15 cellular contexts compared by ENCODE assay signal in the genomic region with DNA sequence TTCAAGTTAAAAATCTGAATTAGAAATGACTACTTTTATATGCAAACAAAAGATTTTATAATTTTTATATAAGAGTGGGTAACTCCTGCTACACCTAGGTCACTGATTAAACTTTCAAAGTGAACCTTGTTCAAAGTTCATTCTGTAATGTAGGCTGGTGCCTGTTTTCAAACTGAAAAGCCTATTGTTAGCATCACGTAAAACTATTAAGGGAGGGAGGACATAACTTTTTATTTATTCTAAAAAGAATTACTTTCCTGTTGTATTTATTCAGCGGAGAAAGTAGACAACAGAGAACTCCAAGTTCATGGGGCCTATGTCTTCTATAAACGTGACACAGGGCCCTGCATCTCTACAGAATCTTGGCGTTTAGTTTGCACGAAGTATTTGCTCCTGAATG. TPM values are rescaled to one million over a fixed set of nuclear protein-coding genes. Genes with fewer than 3 reads are reported as not detected.
A peak's percentile ranks its signal among the peaks of the same experiment; 100 is the strongest.
DNase-seq lines count a peak whose midpoint lies in the region; ATAC-seq and TF ChIP-seq lines count a peak whose summit lies in the region.
"Had no signal": no experiment of that assay in that cellular context is flagged by ENCODE, and none has a peak within 500 bp of the region (broad histone marks: within the 10 kb centered on the region; RNA-seq: fewer than 3 reads in every experiment).

No MANE protein-coding gene starts in this region.

- H3K79me2 ChIP-seq in GM23248 (ENCODE audit: insufficient read depth), result no peaks in the 10 kb centered on the region

- no peak for TF ChIP-seq CTCF in colonic mucosa (IDR thresholded peaks at IDR 0.05)
- no peak for TF ChIP-seq CTCF in upper lobe of right lung (IDR thresholded peaks at IDR 0.05)

- H3K4me3 ChIP-seq in colonic mucosa (no peak overlapping the region), mucosa of rectum (ENCODE audit: low read length in 2 of 2) (peak overlapping the region in 1 of 2 donors; percentile 4), upper lobe of right lung (no peak overlapping the region), GM23248 (no peak overlapping the region)
- H3K4me3 ChIP-seq: BLaER1 treated with 17β-estradiol and CSF1 and Interleukin-3, amounts not matched to agents 10 nM and 100 nM; GM23338 had no signal

- H3K9me2 ChIP-seq in GM23248 (ENCODE audit: insufficient read depth), result no peaks in the 10 kb centered on the region

- H3K9me3 ChIP-seq in colonic mucosa (no peaks in the 10 kb centered on the region), mucosa of rectum (ENCODE audit: control insufficient read depth in 2 of 2, low read length in 2 of 2) (no peaks in the 10 kb centered on the region), upper lobe of right lung (no peaks in the 10 kb centered on the region), GM23248 (ENCODE audit: low read depth) (no peaks in the 10 kb centered on the region)
- H3K9me3 ChIP-seq: BLaER1 treated with 17β-estradiol and CSF1 and Interleukin-3, amounts not matched to agents 10 nM and 100 nM had no signal

- H3K27me3 ChIP-seq in colonic mucosa (no peaks in the 10 kb centered on the region), mucosa of rectum (ENCODE audit: control insufficient read depth in 2 of 2, insufficient read depth in 2 of 2, low read length in 2 of 2) (no peaks in the 10 kb centered on the region), upper lobe of right lung (no peaks in the 10 kb centered on the region), GM23248 (replicated peaks; ENCODE audit: insufficient read depth) (no peaks in the 10 kb centered on the region)
- H3K27me3 ChIP-seq: BLaER1 treated with 17β-estradiol and CSF1 and Interleukin-3, amounts not matched to agents 10 nM and 100 nM had no signal

- no peak overlapping the region for H3K4me2 ChIP-seq in GM23248 (ENCODE audit: unreplicated experiment)
- H3K4me2 ChIP-seq: BLaER1 treated with 17β-estradiol and CSF1 and Interleukin-3, amounts not matched to agents 10 nM and 100 nM; GM23338 had no signal

- no peak overlapping the region for H2AFZ ChIP-seq in GM23248
- H2AFZ ChIP-seq: GM23338 had no signal

- H3K9ac ChIP-seq in colonic mucosa (ENCODE audit: low read depth in 2 of 2, low read length in 2 of 2), result peak overlapping the region in 1 of 2 donors; percentile 63
- peak overlapping the region in 1 of 2 donors; percentile 12 for H3K9ac ChIP-seq in mucosa of rectum (ENCODE audit: low read depth in 1 of 2, low read length in 2 of 2)
- no peak overlapping the region for H3K9ac ChIP-seq in GM23248
- H3K9ac ChIP-seq: BLaER1 treated with 17β-estradiol and CSF1 and Interleukin-3, amounts not matched to agents 10 nM and 100 nM had no signal

- H3K27ac ChIP-seq in colonic mucosa (peak overlapping the region; percentile 88), mucosa of rectum (ENCODE audit: low read depth in 2 of 2, low read length in 2 of 2) (peak overlapping the region; percentile 81 to 89), upper lobe of right lung (no peak overlapping the region), GM23248 (no peak overlapping the region)
- H3K27ac ChIP-seq: BLaER1 treated with 17β-estradiol and CSF1 and Interleukin-3, amounts not matched to agents 10 nM and 100 nM had no signal

- no peaks in the 10 kb centered on the region for H4K20me1 ChIP-seq in GM23248 (ENCODE audit: insufficient read depth)
- H4K20me1 ChIP-seq: BLaER1 treated with 17β-estradiol and CSF1 and Interleukin-3, amounts not matched to agents 10 nM and 100 nM had no signal

- H3K36me3 ChIP-seq in colonic mucosa (no peaks in the 10 kb centered on the region), mucosa of rectum (ENCODE audit: control insufficient read depth in 2 of 2, insufficient read depth in 2 of 2, low read length in 2 of 2) (peaks cover 2 to 3% of the 10 kb centered on the region in 2 donors), upper lobe of right lung (no peaks in the 10 kb centered on the region), GM23248 (ENCODE audit: low read depth) (no peaks in the 10 kb centered on the region)

- intact Hi-C loops in colonic mucosa (cut with DNase I), result no loop called here
- intact Hi-C loops in upper lobe of right lung (cut with DNase I), result no loop called here

- no peaks in the 10 kb centered on the region for H3F3A ChIP-seq in GM23248 (ENCODE audit: insufficient read depth)

- ATAC-seq in left lobe of liver (peak; percentile 66), upper lobe of right lung (no peak)
- ATAC-seq: GM23338 had no signal

- DNase-seq in colonic mucosa (no peak), left lobe of liver (ENCODE audit: low spot score) (no peak), HK-2 (ENCODE audit: unreplicated experiment) (no peak), amniotic stem cell (lab: John Stamatoyannopoulos, UW) (no peak), upper lobe of right lung (no peak), GM23248 (no peak)
- DNase-seq: ACHN; CD4-positive, CD25-positive, alpha-beta regulatory T cell; DMS53; GF-D8; H7 had no signal

- WGBS in GM23248 (ENCODE audit: low coverage in 1 of 2, low lambda C conversion rate in 2 of 2, missing lambda C conversion rate in 2 of 2), 2 experiments, result 80 to 81% methylated on average over 5 of the region's 5 CpGs

- in situ Hi-C loops in GM23248 (cut with MboI), result loop anchor here (25.0 kb wide), 1 partner anchor 283 kb away; no protein-coding TSS in a partner anchor

- H3K4me1 ChIP-seq in colonic mucosa (no peaks in the 10 kb centered on the region), mucosa of rectum (ENCODE audit: control insufficient read depth in 2 of 2, insufficient read depth in 2 of 2, low read length in 2 of 2) (peaks cover 15 to 26% of the 10 kb centered on the region in 2 donors), upper lobe of right lung (no peaks in the 10 kb centered on the region), GM23248 (ENCODE audit: insufficient read depth) (no peaks in the 10 kb centered on the region)

RNA-seq across cellular contexts. Expression of gene FERMT1, which starts 27.4 kb away (rescaled TPM):
- total RNA-seq in colonic mucosa (10 to 100 TPM; 68.8 to 83.9 TPM), left lobe of liver (0.23 TPM), upper lobe of right lung (2.4 TPM)
- total RNA-seq in GM23248 (2014; rRNA removed; shearing (Covaris generic)), result 4.1 and 4.2 TPM in 2 replicates
- polyA plus RNA-seq in GM23248 (2016; fragmentation: Nextera tagmentation; extraction: Ambion mirVana), result 1.2 and 2.1 TPM in 2 replicates
- total RNA-seq: CD4-positive, CD25-positive, alpha-beta regulatory T cell had no signal
- polyA plus RNA-seq: CD4-positive, CD25-positive, alpha-beta regulatory T cell had no signal

RNA-seq across cellular contexts. Expression of gene LRRN4, which starts 41.5 kb away (rescaled TPM):
- total RNA-seq in colonic mucosa, result not detected
- total RNA-seq in left lobe of liver, result 0.40 TPM
- total RNA-seq in upper lobe of right lung, result 76.6 TPM
- not detected in 2 replicates for total RNA-seq in GM23248 (2014; rRNA removed; shearing (Covaris generic))
- not detected in 2 replicates for polyA plus RNA-seq in GM23248 (2016; fragmentation: Nextera tagmentation; extraction: Ambion mirVana)
- total RNA-seq: CD4-positive, CD25-positive, alpha-beta regulatory T cell; HT1080 had no signal

Comparison
In these comparisons a context has a peak if more than half of its experiments do, and no peak if none do; other contexts are left out.
1. H3K27ac ChIP-seq: peak in colonic mucosa (single experiment) and mucosa of rectum (2 of 2); none in upper lobe of right lung (single experiment) and GM23248 (single experiment).
2. RNA of gene FERMT1, which starts 27.4 kb away (total RNA-seq): 68.8 to 83.9 TPM in colonic mucosa; 4.1 to 4.2 TPM in GM23248, 2.4 TPM in upper lobe of right lung (single experiment) and 0.23 TPM in left lobe of liver (single experiment); every median in the first group is over 10 times any median in the second.
3. RNA of gene LRRN4, which starts 41.5 kb away (total RNA-seq): 76.6 TPM in upper lobe of right lung (single experiment); 0.40 TPM in left lobe of liver (single experiment), not detected in colonic mucosa and not detected in GM23248; every median in the first group is over 10 times any median in the second.